Comparison of ENCODE assay signal across 8 cellular contexts in the genomic region with DNA sequence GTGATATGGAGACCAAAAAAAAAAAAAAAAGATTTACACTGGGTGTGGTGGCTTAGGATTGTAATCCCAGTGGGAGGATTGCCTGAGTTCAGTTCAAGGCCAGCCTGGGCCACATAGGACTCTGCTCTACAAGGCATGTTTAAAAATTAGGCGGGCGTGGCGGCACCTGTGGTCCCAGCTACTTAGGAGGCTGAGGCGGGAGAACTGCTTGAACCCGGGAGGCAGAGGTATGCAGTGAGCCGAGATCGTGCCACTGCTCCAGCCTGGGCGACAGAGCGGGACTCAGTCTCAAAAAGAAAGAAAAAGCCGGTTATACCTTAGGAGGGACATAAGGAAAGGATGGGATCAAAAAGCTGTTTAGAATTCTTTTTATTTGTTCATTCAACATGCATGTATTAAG. TPM values are rescaled to one million over a fixed set of nuclear protein-coding genes. Genes with fewer than 3 reads are reported as not detected.
DNase-seq lines count a peak whose midpoint lies in the region; ATAC-seq and TF ChIP-seq lines count a peak whose summit lies in the region.
"Had no signal": no experiment of that assay in that cellular context is flagged by ENCODE, and none has a peak within 500 bp of the region (broad histone marks: within the 10 kb centered on the region; RNA-seq: fewer than 3 reads in every experiment).

No MANE protein-coding gene starts in this region.

- no peak for TF ChIP-seq CTCF in WI38 (IDR thresholded peaks at IDR 0.05; ENCODE audit: low read depth, low read length)
- no peak for TF ChIP-seq CTCF in right atrium auricular region (IDR thresholded peaks at IDR 0.05)
- no peak for TF ChIP-seq CTCF in PC-9 (conservative IDR thresholded peaks at IDR 0.05)

- H3K9me3 Mint-ChIP-seq in stimulated activated memory B cell treated with anti-CD40 and anti-IgM and Interleukin-4, amounts not matched to agents 10 μg/mL and 1 μg/mL and 100 μg/mL, for 72 hours: no peaks in the 10 kb centered on the region

- peak overlapping the region; percentile 76 for H3K4me3 ChIP-seq in GM23248
- H3K4me3 ChIP-seq in WI38 (ENCODE audit: low read depth, low read length): peak overlapping the region; percentile 48
- H3K4me3 ChIP-seq in right atrium auricular region: peak overlapping the region; percentile 11 to 55
- H3K4me3 ChIP-seq in PC-9: no peak overlapping the region

- H4K20me1 ChIP-seq in GM23248 (ENCODE audit: insufficient read depth) (no peaks in the 10 kb centered on the region), PC-9 (ENCODE audit: insufficient read depth) (no peaks in the 10 kb centered on the region)

- peak overlapping the region; percentile 76 for H3K4me3 Mint-ChIP-seq in stimulated activated memory B cell treated with anti-CD40 and anti-IgM and Interleukin-4, amounts not matched to agents 10 μg/mL and 1 μg/mL and 100 μg/mL, for 72 hours

- peak overlapping the region; percentile 65; the same call in 1 of the 2 replicates for H3K9ac ChIP-seq in GM23248

- no peak for ATAC-seq in stimulated activated memory B cell treated with anti-CD40 and anti-IgM and Interleukin-4, amounts not matched to agents 10 μg/mL and 1 μg/mL and 100 μg/mL, for 72 hours

- H3K9me3 ChIP-seq in GM23248 (ENCODE audit: low read depth) (no peaks in the 10 kb centered on the region), right atrium auricular region (no peaks in the 10 kb centered on the region), PC-9 (ENCODE audit: insufficient read depth, low read depth) (no peaks in the 10 kb centered on the region)

- peaks cover 12% of the 10 kb centered on the region for H3K36me3 Mint-ChIP-seq in stimulated activated memory B cell treated with anti-CD40 and anti-IgM and Interleukin-4, amounts not matched to agents 10 μg/mL and 1 μg/mL and 100 μg/mL, for 72 hours

- H3K79me2 ChIP-seq in GM23248 (ENCODE audit: insufficient read depth) (no peaks in the 10 kb centered on the region), PC-9 (ENCODE audit: low read depth) (no peaks in the 10 kb centered on the region)

- H3K27me3 Mint-ChIP-seq in stimulated activated memory B cell treated with anti-CD40 and anti-IgM and Interleukin-4, amounts not matched to agents 10 μg/mL and 1 μg/mL and 100 μg/mL, for 72 hours: no peaks in the 10 kb centered on the region

- intact Hi-C loops in PC-9 (cut with micrococcal nuclease; ENCODE audit: unreplicated experiment): no loop called here

- BruUV-seq in PC-9 (replicated peaks; lab: Mats Ljungman, UMichigan): no TSS peak

- WGBS in GM23248 (ENCODE audit: low coverage in 1 of 2, low lambda C conversion rate in 2 of 2, missing lambda C conversion rate in 2 of 2), 2 experiments: 76 to 77% methylated on average over 10 of the region's 10 CpGs

- H3K36me3 ChIP-seq in GM23248 (ENCODE audit: low read depth) (peaks cover 18% of the 10 kb centered on the region; the same call in 1 of the 2 replicates), right atrium auricular region (peaks cover 8% of the 10 kb centered on the region), PC-9 (ENCODE audit: low read depth) (peaks cover 9% of the 10 kb centered on the region; the same call in 1 of the 2 replicates)

- no peaks in the 10 kb centered on the region for H3K27me3 ChIP-seq in GM23248 (replicated peaks; ENCODE audit: insufficient read depth)
- no peaks in the 10 kb centered on the region for H3K27me3 ChIP-seq in right atrium auricular region
- H3K27me3 ChIP-seq in PC-9 (ENCODE audit: insufficient read depth, low read depth): no peaks in the 10 kb centered on the region

- H3K9me2 ChIP-seq in GM23248 (ENCODE audit: insufficient read depth) (no peaks in the 10 kb centered on the region), PC-9 (ENCODE audit: insufficient read depth) (no peaks in the 10 kb centered on the region)

- peaks cover 39% of the 10 kb centered on the region for H3F3A ChIP-seq in GM23248 (ENCODE audit: insufficient read depth)
- H3F3A ChIP-seq in PC-9 (ENCODE audit: insufficient read depth, low read depth): peaks cover 36% of the 10 kb centered on the region

- CTCF ChIA-PET in PC-9 (lab: Charles Lee): no interaction called here

- POLR2A ChIA-PET in PC-9 (lab: Charles Lee; ENCODE audit: unreplicated experiment): no interaction called here

- H3K27ac ChIP-seq in GM23248 (no peak overlapping the region), right atrium auricular region (no peak overlapping the region), PC-9 (no peak overlapping the region)

- no peak overlapping the region for H3K27ac Mint-ChIP-seq in stimulated activated memory B cell treated with anti-CD40 and anti-IgM and Interleukin-4, amounts not matched to agents 10 μg/mL and 1 μg/mL and 100 μg/mL, for 72 hours

- H2AFZ ChIP-seq in GM23248 (peak overlapping the region; percentile 81), PC-9 (no peak overlapping the region)

- H3K4me1 ChIP-seq in GM23248 (ENCODE audit: insufficient read depth) (no peaks in the 10 kb centered on the region), right atrium auricular region (peaks cover 0 to 23% of the 10 kb centered on the region in 2 donors), PC-9 (replicated peaks; ENCODE audit: insufficient read depth) (no peaks in the 10 kb centered on the region)

- H3K4me2 ChIP-seq in GM23248 (ENCODE audit: unreplicated experiment): peak overlapping the region; percentile 87
- H3K4me2 ChIP-seq in PC-9: no peak overlapping the region

- H3K4me1 Mint-ChIP-seq in stimulated activated memory B cell treated with anti-CD40 and anti-IgM and Interleukin-4, amounts not matched to agents 10 μg/mL and 1 μg/mL and 100 μg/mL, for 72 hours: peaks cover 7% of the 10 kb centered on the region

- in situ Hi-C loops in GM23248 (cut with MboI): no loop called here
- in situ Hi-C loops in KBM-7 (cut with MboI; ENCODE audit: low pct_unique_long_range_greater_than_20kb, low sequenced_read_pairs): loop anchor here (25.0 kb wide), 1 partner anchor 377 kb away; no protein-coding TSS in a partner anchor
- in situ Hi-C loops in ACHN (cut with HindIII; ENCODE audit: low pct_ligation_motif_present, low pct_unique_long_range_greater_than_20kb, low sequenced_read_pairs): no loop called here

- DNase-seq in GM23248 (no peak), right atrium auricular region (ENCODE audit: low spot score) (no peak), PC-9 (no peak), KBM-7 (no peak), ACHN (no peak)
- DNase-seq: NK-92 treated with Interleukin-12 subunit alpha and Interleukin-12 subunit beta, amount 100 ng/mL, for 24 hours had no signal

RNA-seq across cellular contexts. Expression of a gene that starts 0.7 kb away (rescaled TPM):
- total RNA-seq in GM23248 (2014; rRNA removed; shearing (Covaris generic)): not detected in 2 replicates
- polyA plus RNA-seq in GM23248 (2016; fragmentation: Nextera tagmentation; extraction: Ambion mirVana): 0.56 and 1.2 TPM in 2 replicates
- total RNA-seq in right atrium auricular region (under 1 TPM in 1 of 2 donors, not detected in 1; 0.30 TPM), PC-9 (2021) (1.9 and 3.0 TPM in 2 replicates)

RNA-seq across cellular contexts. Expression of a gene that starts 58.3 kb away (rescaled TPM):
- 119 and 127 TPM in 2 replicates for total RNA-seq in GM23248 (2014; rRNA removed; shearing (Covaris generic))
- 122 and 125 TPM in 2 replicates for polyA plus RNA-seq in GM23248 (2016; fragmentation: Nextera tagmentation; extraction: Ambion mirVana)
- total RNA-seq in right atrium auricular region: 100 to 1,000 TPM; 185 to 213 TPM
- total RNA-seq in PC-9 (2021): 231 and 260 TPM in 2 replicates
